8 cellular contexts compared by ENCODE assay signal in genomic region chr1:99685516-99686180, GRCh38. TPM values are rescaled to one million over a fixed set of nuclear protein-coding genes. Genes with fewer than 3 reads are reported as not detected.
DNase-seq lines count a peak whose midpoint lies in the region; ATAC-seq and TF ChIP-seq lines count a peak whose summit lies in the region.

No MANE protein-coding gene starts in this region.

- TF ChIP-seq CTCF in fibroblast of mammary gland (conservative IDR thresholded peaks at IDR 0.05; ENCODE audit: control insufficient read depth, insufficient read depth, low read depth, low read length) (peak; percentile 55), neural progenitor cell (IDR thresholded peaks at IDR 0.05) (peak; percentile 75), type B pancreatic cell (conservative IDR thresholded peaks at IDR 0.05) (peak; percentile 79)

- no peak overlapping the region for H3K27ac ChIP-seq in neural progenitor cell

- DNase-seq in COR-L47 (lab: John Stamatoyannopoulos, UW) (peak; percentile 63), NCI-H510A treated with DMSO at 0.1 percent for 48 hours (lab: John Stamatoyannopoulos, UW) (peak; percentile 47), fibroblast of mammary gland (ENCODE audit: low read depth) (peak; percentile 88), neural progenitor cell (ENCODE audit: low spot score) (peak; percentile 84), type B pancreatic cell (ENCODE audit: extremely low spot score, unreplicated experiment) (no peak)
- peak; percentile 50 for DNase-seq in activated CD4-positive, alpha-beta memory T cell treated with anti-CD3 and anti-CD28 coated beads, Interleukin-2, amount 10 ng/mL, durations not matched to agents 7 days and 5 days

- H3K9ac ChIP-seq in neural progenitor cell, result no peak overlapping the region

- POLR2A ChIA-PET in activated CD4-positive, alpha-beta memory T cell treated with anti-CD3 and anti-CD28 coated beads, Interleukin-2, amount 10 ng/mL, durations not matched to agents 7 days and 5 days (lab: Charles Lee), result no interaction called here

- H3K27me3 ChIP-seq in neural progenitor cell, result no peaks in the 10 kb centered on the region

- peaks cover 2% of the 10 kb centered on the region for H3K4me1 Mint-ChIP-seq in activated CD4-positive, alpha-beta memory T cell treated with anti-CD3 and anti-CD28 coated beads, Interleukin-2, amount 10 ng/mL, durations not matched to agents 7 days and 5 days
- H3K4me1 Mint-ChIP-seq in neural progenitor cell (peaks cover 6% of the 10 kb centered on the region), type B pancreatic cell (ENCODE audit: unreplicated experiment) (no peaks in the 10 kb centered on the region)

- H3K9me3 ChIP-seq in neural progenitor cell (ENCODE audit: low read depth), result no peaks in the 10 kb centered on the region

- H3K4me2 ChIP-seq in neural progenitor cell, result no peak overlapping the region

- H3F3A ChIP-seq in neural progenitor cell (ENCODE audit: low read depth), result no peaks in the 10 kb centered on the region

- no peaks in the 10 kb centered on the region for H3K36me3 ChIP-seq in neural progenitor cell

- ATAC-seq in GM19328 (IDR thresholded peaks at IDR 0.05; ENCODE audit: unreplicated experiment) (peak; percentile 89), HG03280 (IDR thresholded peaks at IDR 0.05; ENCODE audit: unreplicated experiment) (peak; percentile 92)

- H3K36me3 Mint-ChIP-seq in activated CD4-positive, alpha-beta memory T cell treated with anti-CD3 and anti-CD28 coated beads, Interleukin-2, amount 10 ng/mL, durations not matched to agents 7 days and 5 days (ENCODE audit: low read depth), result no peaks in the 10 kb centered on the region
- H3K36me3 Mint-ChIP-seq in neural progenitor cell (no peaks in the 10 kb centered on the region), type B pancreatic cell (no peaks in the 10 kb centered on the region)

- H3K4me1 ChIP-seq in neural progenitor cell, result no peaks in the 10 kb centered on the region

- no peaks in the 10 kb centered on the region for H3K9me3 Mint-ChIP-seq in activated CD4-positive, alpha-beta memory T cell treated with anti-CD3 and anti-CD28 coated beads, Interleukin-2, amount 10 ng/mL, durations not matched to agents 7 days and 5 days
- H3K9me3 Mint-ChIP-seq in neural progenitor cell (no peaks in the 10 kb centered on the region), type B pancreatic cell (no peaks in the 10 kb centered on the region)

- peak overlapping the region; percentile 89 for H2AFZ ChIP-seq in neural progenitor cell (replicated peaks)

- H4K20me1 ChIP-seq in neural progenitor cell (ENCODE audit: low read depth), result no peaks in the 10 kb centered on the region

- CTCF ChIA-PET in activated CD4-positive, alpha-beta memory T cell treated with anti-CD3 and anti-CD28 coated beads, Interleukin-2, amount 10 ng/mL, durations not matched to agents 7 days and 5 days (lab: Charles Lee), result interaction anchor here (1.1 to 2.3 kb wide), 13 partner anchors 8 to 505 kb away, joined by 3 to 14 read pairs (median 5); partner anchors contain the start of gene FRRS1

- no peak overlapping the region for H3K27ac Mint-ChIP-seq in activated CD4-positive, alpha-beta memory T cell treated with anti-CD3 and anti-CD28 coated beads, Interleukin-2, amount 10 ng/mL, durations not matched to agents 7 days and 5 days
- H3K27ac Mint-ChIP-seq in neural progenitor cell (no peak overlapping the region), type B pancreatic cell (no peak overlapping the region)

- H3K4me3 Mint-ChIP-seq in activated CD4-positive, alpha-beta memory T cell treated with anti-CD3 and anti-CD28 coated beads, Interleukin-2, amount 10 ng/mL, durations not matched to agents 7 days and 5 days, result no peak overlapping the region
- H3K4me3 Mint-ChIP-seq in neural progenitor cell (no peak overlapping the region), type B pancreatic cell (no peak overlapping the region)

- H3K27me3 Mint-ChIP-seq in activated CD4-positive, alpha-beta memory T cell treated with anti-CD3 and anti-CD28 coated beads, Interleukin-2, amount 10 ng/mL, durations not matched to agents 7 days and 5 days, result peaks cover 19% of the 10 kb centered on the region
- H3K27me3 Mint-ChIP-seq in neural progenitor cell (ENCODE audit: insufficient read depth, low read depth) (no peaks in the 10 kb centered on the region), type B pancreatic cell (peaks cover 3% of the 10 kb centered on the region)

- H3K79me2 ChIP-seq in neural progenitor cell (ENCODE audit: low read depth), result no peaks in the 10 kb centered on the region

- no peak overlapping the region for H3K4me3 ChIP-seq in fibroblast of mammary gland (ENCODE audit: control insufficient read depth, low read depth, low read length)
- H3K4me3 ChIP-seq in neural progenitor cell, result no peak overlapping the region

RNA-seq across cellular contexts. Expression of gene PALMD, which starts 39.7 kb away (rescaled TPM):
- total RNA-seq in activated CD4-positive, alpha-beta memory T cell treated with anti-CD3 and anti-CD28 coated beads, Interleukin-2, amount 10 ng/mL, durations not matched to agents 7 days and 5 days, result not detected
- total RNA-seq in neural progenitor cell (ENCODE audit: low replicate concordance) (not detected in 2 replicates), type B pancreatic cell (ENCODE audit: low replicate concordance) (0.33 and 2.0 TPM in 2 replicates)
